In genomic region chr22:31248965-31249940, GRCh38 we compare ENCODE assay signal across 12 cellular contexts. TPM values are rescaled to one million over a fixed set of nuclear protein-coding genes. Genes with fewer than 3 reads are reported as not detected.
DNase-seq lines count a peak whose midpoint lies in the region; ATAC-seq and TF ChIP-seq lines count a peak whose summit lies in the region.
"Had no signal": no experiment of that assay in that cellular context is flagged by ENCODE, and none has a peak within 500 bp of the region (broad histone marks: within the 10 kb centered on the region; RNA-seq: fewer than 3 reads in every experiment).

No MANE protein-coding gene starts in this region.

- WGBS in thymus, result 95% methylated on average over 9 of the region's 9 CpGs

- H3K27ac Mint-ChIP-seq in CD4-positive, alpha-beta T cell, result no peak overlapping the region

- peaks cover 4% of the 10 kb centered on the region for H3K36me3 Mint-ChIP-seq in CD4-positive, alpha-beta T cell (ENCODE audit: low read depth)
- H3K36me3 Mint-ChIP-seq: activated CD8-positive, alpha-beta memory T cell treated with anti-CD3 and anti-CD28 coated beads, Interleukin-2, amount 10 ng/mL, durations not matched to agents 7 days and 5 days had no signal

- H3K27me3 Mint-ChIP-seq in CD4-positive, alpha-beta T cell, result no peaks in the 10 kb centered on the region
- H3K27me3 Mint-ChIP-seq: activated CD8-positive, alpha-beta memory T cell treated with anti-CD3 and anti-CD28 coated beads, Interleukin-2, amount 10 ng/mL, durations not matched to agents 7 days and 5 days had no signal

- peak overlapping the region; percentile 54 for H3K9ac ChIP-seq in endocrine pancreas (ENCODE audit: control insufficient read depth, insufficient read depth, low read length)
- H3K9ac ChIP-seq: KMS-11 had no signal

- H3K4me3 Mint-ChIP-seq in CD4-positive, alpha-beta T cell, result no peak overlapping the region

- H3K9me3 ChIP-seq in endocrine pancreas (ENCODE audit: control insufficient read depth, low read length) (no peaks in the 10 kb centered on the region), thymus (ENCODE audit: control insufficient read depth) (no peaks in the 10 kb centered on the region)
- no peaks in the 10 kb centered on the region for H3K9me3 ChIP-seq in CD4-positive, alpha-beta T cell (ENCODE audit: control insufficient read depth, low read length)

- no peak for ATAC-seq in CD4-positive, alpha-beta T cell (ENCODE audit: poor library complexity)
- ATAC-seq: GM12878 had no signal

- POLR2A ChIA-PET in CD4-positive, alpha-beta T cell (lab: Charles Lee), result interaction anchor here (1.7 to 3.5 kb wide), 7 partner anchors 19 to 43 kb away, joined by 5 to 28 read pairs (median 20); partner anchors contain the start of gene PIK3IP1

- H3K4me3 ChIP-seq in LNCaP clone FGC (ENCODE audit: low read depth, low read length) (peak overlapping the region; percentile 80), endocrine pancreas (ENCODE audit: control insufficient read depth, insufficient read depth, low read length) (peak overlapping the region; percentile 30), thymus (ENCODE audit: low read length) (peak overlapping the region; percentile 15)
- H3K4me3 ChIP-seq: GM12878 had no signal

- no peaks in the 10 kb centered on the region for H3K9me3 Mint-ChIP-seq in CD4-positive, alpha-beta T cell

- H3K27me3 ChIP-seq in endocrine pancreas (ENCODE audit: control insufficient read depth, insufficient read depth, low read length) (no peaks in the 10 kb centered on the region), thymus (ENCODE audit: control insufficient read depth, insufficient read depth) (no peaks in the 10 kb centered on the region)
- no peaks in the 10 kb centered on the region for H3K27me3 ChIP-seq in CD4-positive, alpha-beta T cell (ENCODE audit: control insufficient read depth, insufficient read depth, low read length)

- H3K4me1 ChIP-seq in endocrine pancreas (ENCODE audit: control insufficient read depth, insufficient read depth, low read length) (no peaks in the 10 kb centered on the region), thymus (ENCODE audit: control insufficient read depth, insufficient read depth, low read length) (peaks cover 5% of the 10 kb centered on the region)

- intact Hi-C loops in CD4-positive, alpha-beta T cell (cut with DNase I, micrococcal nuclease), result no loop called here

- DNase-seq in LNCaP clone FGC (ENCODE audit: low read depth) (no peak), myocyte (ENCODE audit: low read depth) (peak; percentile 75), activated gamma-delta T cell treated with Interleukin-2 at 50 U/mL for 16 hours (no peak), activated T-cell treated with anti-CD3 and anti-CD28 coated beads for 4 hours (no peak)
- DNase-seq in CD4-positive, alpha-beta T cell, result no peak
- DNase-seq in stimulated activated naive CD4-positive, alpha-beta T cell treated with Interleukin-2 at 50 U/mL for 16 hours (lab: John Stamatoyannopoulos, UW), result no peak
- DNase-seq: activated CD8-positive, alpha-beta memory T cell treated with anti-CD3 and anti-CD28 coated beads, Interleukin-2, amount 10 ng/mL, durations not matched to agents 7 days and 5 days; PC-3 had no signal

- no peak for TF ChIP-seq CTCF in LNCaP clone FGC (IDR thresholded peaks at IDR 0.05; ENCODE audit: control insufficient read depth, extremely low read depth, insufficient read depth)
- TF ChIP-seq CTCF in CD4-positive, alpha-beta T cell (IDR thresholded peaks at IDR 0.05), result no peak

- H3K36me3 ChIP-seq in endocrine pancreas (ENCODE audit: control insufficient read depth, insufficient read depth, low read length) (no peaks in the 10 kb centered on the region), thymus (ENCODE audit: control insufficient read depth, insufficient read depth) (peaks cover 9% of the 10 kb centered on the region)

- peak overlapping the region; percentile 49 for H3K27ac ChIP-seq in thymus (ENCODE audit: low read depth)
- no peak overlapping the region for H3K27ac ChIP-seq in CD4-positive, alpha-beta T cell (ENCODE audit: low read depth, low read length)
- H3K27ac ChIP-seq: KMS-11 had no signal

- H3K4me1 Mint-ChIP-seq in CD4-positive, alpha-beta T cell (ENCODE audit: low read depth), result peaks cover 43% of the 10 kb centered on the region

- CTCF ChIA-PET in CD4-positive, alpha-beta T cell (lab: Charles Lee), result interaction anchor here (1.3 to 1.5 kb wide), 3 partner anchors 17 to 64 kb away, joined by 3 to 5 read pairs (median 4); partner anchors contain the start of gene LIMK2

RNA-seq across cellular contexts. Expression of gene LIMK2, which starts 37.2 kb away (rescaled TPM):
- 67.3 and 97.7 TPM in 2 replicates for total RNA-seq in myocyte
- 99.8 TPM for polyA plus RNA-seq in myocyte (2012)
- 32.6 TPM for polyA plus RNA-seq in thymus
- total RNA-seq in CD4-positive, alpha-beta T cell, result 10 to 100 TPM; 13.1 to 14.6 TPM

RNA-seq across cellular contexts. Expression of gene PIK3IP1, which starts 43.0 kb away (rescaled TPM):
- total RNA-seq in myocyte, result 10.9 and 16.0 TPM in 2 replicates
- polyA plus RNA-seq in myocyte (2012), result 33.3 TPM
- 182 TPM for polyA plus RNA-seq in thymus
- 1,000 to 10,000 TPM; 1,063 to 1,072 TPM for total RNA-seq in CD4-positive, alpha-beta T cell

Comparison
In these comparisons a context has a peak if more than half of its experiments do, and no peak if none do; other contexts are left out.
1. H3K4me3 ChIP-seq: peak in every context shown above with its lines; median percentile 80 in LNCaP clone FGC; 30 in endocrine pancreas; 15 in thymus.
2. RNA of gene PIK3IP1, which starts 43.0 kb away (total RNA-seq): 1,063 to 1,072 TPM in CD4-positive, alpha-beta T cell; 10.9 to 16.0 TPM in myocyte; every median in the first group is over 10 times any median in the second.